ENCODE assay signal across 14 cellular contexts in genomic region chr2:68901199-68901515, GRCh38. TPM values are rescaled to one million over a fixed set of nuclear protein-coding genes. Genes with fewer than 3 reads are reported as not detected.
DNase-seq lines count a peak whose midpoint lies in the region; ATAC-seq and TF ChIP-seq lines count a peak whose summit lies in the region.
"Had no signal": no experiment of that assay in that cellular context is flagged by ENCODE, and none has a peak within 500 bp of the region (broad histone marks: within the 10 kb centered on the region; RNA-seq: fewer than 3 reads in every experiment).

No MANE protein-coding gene starts in this region.

- no peaks in the 10 kb centered on the region for H3K27me3 ChIP-seq in neural progenitor cell

- peak; percentile 47 for DNase-seq in DMS53 (lab: John Stamatoyannopoulos, UW)
- DNase-seq in DMS53 treated with DMSO at 0.1 percent for 48 hours (lab: John Stamatoyannopoulos, UW; ENCODE audit: unreplicated experiment) = no peak
- peak; percentile 22 for DNase-seq in MV-4-11 (lab: John Stamatoyannopoulos, UW)
- DNase-seq in cardiac fibroblast (ENCODE audit: low read depth in 2 of 2) = peak; percentile 49 to 52
- DNase-seq in neural progenitor cell (ENCODE audit: low spot score) = peak; percentile 45
- no peak for DNase-seq in COLO668 (lab: John Stamatoyannopoulos, UW; ENCODE audit: unreplicated experiment)
- no peak for DNase-seq in effector CD4-positive, alpha-beta T cell
- DNase-seq: adrenal gland; NCI-H2171; occipital lobe; stimulated activated naive CD8-positive, alpha-beta T cell treated with anti-CD3 and anti-CD28 coated beads, Interleukin-15, Interleukin-2, amounts not matched to agents 100 U/mL and 50 U/mL, for 24 hours had no signal

- H3K27me3 Mint-ChIP-seq in neural progenitor cell (ENCODE audit: insufficient read depth, low read depth) = no peaks in the 10 kb centered on the region

- no peaks in the 10 kb centered on the region for H3K4me1 ChIP-seq in neural progenitor cell
- H3K4me1 ChIP-seq: adrenal gland had no signal

- H3K4me3 Mint-ChIP-seq in neural progenitor cell = no peak overlapping the region

- ATAC-seq in GM18867 (IDR thresholded peaks at IDR 0.05; ENCODE audit: unreplicated experiment) = no peak
- ATAC-seq: stimulated activated naive CD8-positive, alpha-beta T cell treated with anti-CD3 and anti-CD28 coated beads, Interleukin-15, Interleukin-2, amounts not matched to agents 100 U/mL and 50 U/mL, for 24 hours had no signal

- H3K4me3 ChIP-seq in cardiac fibroblast (replicated peaks in 1 of 2; ENCODE audit: low read depth in 2 of 2, low read length in 2 of 2) (no peak overlapping the region), neural progenitor cell (no peak overlapping the region)
- H3K4me3 ChIP-seq: adrenal gland had no signal

- H3K4me1 Mint-ChIP-seq in neural progenitor cell = no peaks in the 10 kb centered on the region

- no peak overlapping the region for H3K4me2 ChIP-seq in neural progenitor cell

- no peak overlapping the region for H3K27ac ChIP-seq in neural progenitor cell
- H3K27ac ChIP-seq: adrenal gland had no signal

- H3K27ac Mint-ChIP-seq in neural progenitor cell = no peak overlapping the region

- H3K79me2 ChIP-seq in neural progenitor cell (ENCODE audit: low read depth) = no peaks in the 10 kb centered on the region

- H3F3A ChIP-seq in neural progenitor cell (ENCODE audit: low read depth) = no peaks in the 10 kb centered on the region

- peak; percentile 8 for TF ChIP-seq CTCF in cardiac fibroblast (IDR thresholded peaks at IDR 0.05; ENCODE audit: low read depth, low read length)
- TF ChIP-seq CTCF in neural progenitor cell (IDR thresholded peaks at IDR 0.05) = peak; percentile 42

- H2AFZ ChIP-seq in neural progenitor cell (replicated peaks) = peak overlapping the region; percentile 10

- H3K9me3 ChIP-seq in neural progenitor cell (ENCODE audit: low read depth) = no peaks in the 10 kb centered on the region

- no peaks in the 10 kb centered on the region for H4K20me1 ChIP-seq in neural progenitor cell (ENCODE audit: low read depth)

- H3K36me3 Mint-ChIP-seq in neural progenitor cell = no peaks in the 10 kb centered on the region

- H3K36me3 ChIP-seq in neural progenitor cell = no peaks in the 10 kb centered on the region
- H3K36me3 ChIP-seq: adrenal gland had no signal

- no peak overlapping the region for H3K9ac ChIP-seq in neural progenitor cell

- peaks cover 15% of the 10 kb centered on the region for H3K9me3 Mint-ChIP-seq in neural progenitor cell

RNA-seq across cellular contexts. Expression of gene BMP10, which starts 30.0 kb away (rescaled TPM):
- total RNA-seq in neural progenitor cell (ENCODE audit: low replicate concordance) = not detected in 2 replicates
- total RNA-seq: A172; activated CD8-positive, alpha-beta memory T cell treated with anti-CD3 and anti-CD28 coated beads for 36 hours; adrenal gland; occipital lobe had no signal

RNA-seq across cellular contexts. Expression of gene GKN2, which starts 51.5 kb away (rescaled TPM):
- not detected in 2 replicates for total RNA-seq in neural progenitor cell (ENCODE audit: low replicate concordance)
- total RNA-seq: activated CD8-positive, alpha-beta memory T cell treated with anti-CD3 and anti-CD28 coated beads for 36 hours; occipital lobe had no signal

Comparison
In these comparisons a context has a peak if more than half of its experiments do, and no peak if none do; other contexts are left out.
1. DNase-seq: peak in DMS53 (single experiment), MV-4-11 (single experiment), cardiac fibroblast (2 of 2) and neural progenitor cell (single experiment); none in DMS53 treated with DMSO at 0.1 percent for 48 hours (single experiment), COLO668 (single experiment) and effector CD4-positive, alpha-beta T cell (single experiment).